9 cellular contexts compared by ENCODE assay signal in genomic region chr19:18879579-18880373, GRCh38. TPM values are rescaled to one million over a fixed set of nuclear protein-coding genes. Genes with fewer than 3 reads are reported as not detected.
DNase-seq lines count a peak whose midpoint lies in the region; ATAC-seq and TF ChIP-seq lines count a peak whose summit lies in the region.
"Had no signal": no experiment of that assay in that cellular context is flagged by ENCODE, and none has a peak within 500 bp of the region (broad histone marks: within the 10 kb centered on the region; RNA-seq: fewer than 3 reads in every experiment).

No MANE protein-coding gene starts in this region.

- ATAC-seq in GM21529 (IDR thresholded peaks at IDR 0.05; ENCODE audit: unreplicated experiment), result no peak
- ATAC-seq in GM19455 (IDR thresholded peaks at IDR 0.05; ENCODE audit: unreplicated experiment), result no peak

- WGBS in stomach, 5 donors, result 53 to 67% (median 64%) methylated on average over 12 to 13 of the region's 13 CpGs

- peak; percentile 47 for DNase-seq in MCF 10A (ENCODE audit: unreplicated experiment)
- DNase-seq in breast epithelium (ENCODE audit: low spot score in 2 of 2), result no peak
- DNase-seq in NCI-H69 (lab: John Stamatoyannopoulos, UW), result peak; percentile 70
- peak; percentile 49 for DNase-seq in dermis blood vessel endothelial cell
- peak; percentile 71 for DNase-seq in stomach
- DNase-seq in HuH-7 (ENCODE audit: low spot score), result no peak
- DNase-seq: amniotic stem cell had no signal

- H3K27me3 Mint-ChIP-seq in MCF 10A (ENCODE audit: insufficient read depth, unreplicated experiment), result no peaks in the 10 kb centered on the region

- TF ChIP-seq POLR2A in breast epithelium (IDR thresholded peaks at IDR 0.05) (no peak), stomach (IDR thresholded peaks at IDR 0.05) (no peak)

- H3K27me3 ChIP-seq in breast epithelium, result no peaks in the 10 kb centered on the region
- no peaks in the 10 kb centered on the region for H3K27me3 ChIP-seq in stomach

- H3K36me3 ChIP-seq in breast epithelium (no peaks in the 10 kb centered on the region), stomach (peaks cover 0 to 9% (median 1%) of the 10 kb centered on the region in 4 donors)

- no peak overlapping the region for H3K27ac Mint-ChIP-seq in MCF 10A (ENCODE audit: low read depth, unreplicated experiment)

- no peak for TF ChIP-seq CTCF in MCF 10A (IDR thresholded peaks at IDR 0.05; ENCODE audit: unreplicated experiment)
- TF ChIP-seq CTCF in breast epithelium (IDR thresholded peaks at IDR 0.05), result no peak
- no peak for TF ChIP-seq CTCF in stomach (IDR thresholded peaks at IDR 0.05)

- H3K36me3 Mint-ChIP-seq in MCF 10A (ENCODE audit: insufficient read depth, unreplicated experiment), result peaks cover 24% of the 10 kb centered on the region

- H3K9me3 ChIP-seq in breast epithelium (no peaks in the 10 kb centered on the region), stomach (peaks cover 0 to 7% (median 0%) of the 10 kb centered on the region in 4 donors)

- H3K4me3 ChIP-seq in breast epithelium, result no peak overlapping the region
- H3K4me3 ChIP-seq in stomach, result no peak overlapping the region

- H3K4me1 ChIP-seq in breast epithelium (no peaks in the 10 kb centered on the region), stomach (peaks cover 0 to 4% (median 0%) of the 10 kb centered on the region in 4 donors)

- peaks cover 10% of the 10 kb centered on the region for H3K4me1 Mint-ChIP-seq in MCF 10A (ENCODE audit: insufficient read depth, unreplicated experiment)

- no peak for TF ChIP-seq EP300 in stomach (IDR thresholded peaks at IDR 0.05)

- POLR2A ChIA-PET in MCF 10A (lab: Yijun Ruan, JAX), result interaction anchor here (0.5 kb wide), 1 partner anchor 207 kb away, joined by 4 read pairs; no protein-coding TSS in a partner anchor

- intact Hi-C loops in MCF 10A (cut with micrococcal nuclease), result no loop called here
- intact Hi-C loops in breast epithelium (cut with DNase I; ENCODE audit: low total_unique reads), result no loop called here
- intact Hi-C loops in stomach (cut with DNase I; ENCODE audit: low total_unique reads), result no loop called here

- CTCF ChIA-PET in MCF 10A (lab: Yijun Ruan, JAX), result interaction anchor here (0.5 to 2.2 kb wide), 4 partner anchors 13 to 107 kb away, joined by 3 to 15 read pairs (median 4); no protein-coding TSS in a partner anchor

- no TSS peak for BruUV-seq in MCF 10A (replicated peaks; lab: Mats Ljungman, UMichigan)

- H3K9me3 Mint-ChIP-seq in MCF 10A (ENCODE audit: unreplicated experiment), result no peaks in the 10 kb centered on the region

- H3K4me3 Mint-ChIP-seq in MCF 10A (ENCODE audit: unreplicated experiment), result no peak overlapping the region

- H3K27ac ChIP-seq in breast epithelium, result no peak overlapping the region
- H3K27ac ChIP-seq in stomach, result no peak overlapping the region

RNA-seq across cellular contexts. Expression of gene CERS1, which starts 16.2 kb away (rescaled TPM):
- total RNA-seq in MCF 10A (2022), result not detected in 2 replicates
- under 1 TPM in 2 of 3 donors, not detected in 1; 0.29 to 0.66 TPM for total RNA-seq in breast epithelium
- 1.0 and 1.3 TPM in 2 replicates for total RNA-seq in dermis blood vessel endothelial cell
- 1 to 10 TPM in 1 of 5 donors, under 1 TPM in 1, not detected in 3; 0.87 to 4.8 TPM for total RNA-seq in stomach
- under 1 TPM; 0.37 to 0.61 (median 0.53) TPM for polyA plus RNA-seq in stomach

RNA-seq across cellular contexts. Expression of gene COPE, which starts 39.4 kb away (rescaled TPM):
- 310 and 456 TPM in 2 replicates for total RNA-seq in MCF 10A (2022)
- total RNA-seq in breast epithelium, result 100 to 1,000 TPM; 144 to 204 (median 190) TPM
- total RNA-seq in dermis blood vessel endothelial cell, result 215 TPM in 2 replicates
- 100 to 1,000 TPM in 3 of 5 donors, 10 to 100 TPM in 2; 76.7 to 239 (median 127) TPM for total RNA-seq in stomach
- polyA plus RNA-seq in stomach, result 100 to 1,000 TPM; 188 to 283 (median 267) TPM

RNA-seq across cellular contexts. Expression of gene DDX49, which starts 39.7 kb away (rescaled TPM):
- total RNA-seq in MCF 10A (2022) (87.7 and 98.8 TPM in 2 replicates), breast epithelium (10 to 100 TPM; 34.1 to 44.9 (median 40.2) TPM), dermis blood vessel endothelial cell (57.9 and 63.5 TPM in 2 replicates), stomach (100 to 1,000 TPM in 1 of 5 donors, 10 to 100 TPM in 4; 25.3 to 185 (median 56.7) TPM)
- polyA plus RNA-seq in stomach, result 10 to 100 TPM; 49.2 to 65.1 (median 50.3) TPM

RNA-seq across cellular contexts. Expression of gene UPF1, which starts 48.0 kb away (rescaled TPM):
- total RNA-seq in MCF 10A (2022) (79.8 and 85.0 TPM in 2 replicates), breast epithelium (10 to 100 TPM; 59.8 to 83.6 (median 75.2) TPM), dermis blood vessel endothelial cell (100 and 107 TPM in 2 replicates), stomach (100 to 1,000 TPM in 1 of 5 donors, 10 to 100 TPM in 4; 26.3 to 111 (median 46.6) TPM)
- 10 to 100 TPM; 27.5 to 35.4 (median 32.2) TPM for polyA plus RNA-seq in stomach

Comparison
In these comparisons a context has a peak if more than half of its experiments do, and no peak if none do; other contexts are left out.
1. DNase-seq: peak in MCF 10A (single experiment), NCI-H69 (single experiment), dermis blood vessel endothelial cell (single experiment) and stomach (single experiment); none in breast epithelium (0 of 2) and HuH-7 (single experiment).